Comparison of ENCODE assay signal across 8 cellular contexts in genomic region chr17:63827002-63827800, GRCh38. TPM values are rescaled to one million over a fixed set of nuclear protein-coding genes. Genes with fewer than 3 reads are reported as not detected.
DNase-seq lines count a peak whose midpoint lies in the region; ATAC-seq and TF ChIP-seq lines count a peak whose summit lies in the region.

A gene with protein sequence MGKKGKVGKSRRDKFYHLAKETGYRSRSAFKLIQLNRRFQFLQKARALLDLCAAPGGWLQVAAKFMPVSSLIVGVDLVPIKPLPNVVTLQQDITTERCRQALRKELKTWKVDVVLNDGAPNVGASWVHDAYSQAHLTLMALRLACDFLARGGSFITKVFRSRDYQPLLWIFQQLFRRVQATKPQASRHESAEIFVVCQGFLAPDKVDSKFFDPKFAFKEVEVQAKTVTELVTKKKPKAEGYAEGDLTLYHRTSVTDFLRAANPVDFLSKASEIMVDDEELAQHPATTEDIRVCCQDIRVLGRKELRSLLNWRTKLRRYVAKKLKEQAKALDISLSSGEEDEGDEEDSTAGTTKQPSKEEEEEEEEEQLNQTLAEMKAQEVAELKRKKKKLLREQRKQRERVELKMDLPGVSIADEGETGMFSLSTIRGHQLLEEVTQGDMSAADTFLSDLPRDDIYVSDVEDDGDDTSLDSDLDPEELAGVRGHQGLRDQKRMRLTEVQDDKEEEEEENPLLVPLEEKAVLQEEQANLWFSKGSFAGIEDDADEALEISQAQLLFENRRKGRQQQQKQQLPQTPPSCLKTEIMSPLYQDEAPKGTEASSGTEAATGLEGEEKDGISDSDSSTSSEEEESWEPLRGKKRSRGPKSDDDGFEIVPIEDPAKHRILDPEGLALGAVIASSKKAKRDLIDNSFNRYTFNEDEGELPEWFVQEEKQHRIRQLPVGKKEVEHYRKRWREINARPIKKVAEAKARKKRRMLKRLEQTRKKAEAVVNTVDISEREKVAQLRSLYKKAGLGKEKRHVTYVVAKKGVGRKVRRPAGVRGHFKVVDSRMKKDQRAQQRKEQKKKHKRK (minus strand): TSS chr17:63827663. CDS start chr17:63826902, 761 bp downstream.
Gene PSMC5 (plus strand): TSS chr17:63827431. CDS start chr17:63827491, 60 bp downstream.

- H3K4me1 ChIP-seq in left ventricle myocardium inferior, result peaks cover 54% of the 10 kb centered on the region

- peaks cover 16% of the 10 kb centered on the region for H3K4me1 Mint-ChIP-seq in progenitor cell of endocrine pancreas (ENCODE audit: low read depth)

- no peaks in the 10 kb centered on the region for H3K9me3 Mint-ChIP-seq in progenitor cell of endocrine pancreas (ENCODE audit: low read depth)

- no peaks in the 10 kb centered on the region for H3K9me3 ChIP-seq in left ventricle myocardium inferior (replicated peaks)

- H3K36me3 ChIP-seq in left ventricle myocardium inferior, result peaks cover 70% of the 10 kb centered on the region

- DNase-seq in GM13976 (ENCODE audit: low spot score) (peak; percentile 93), NCI-H146 (lab: John Stamatoyannopoulos, UW) (peak; percentile 94), T-helper 1 cell (peak; percentile 92 to 96 (median 95)), amniotic epithelial cell (ENCODE audit: low read depth) (peak; percentile 94), left ventricle myocardium inferior (peak; percentile 95), progenitor cell of endocrine pancreas (ENCODE audit: low spot score, unreplicated experiment) (peak; percentile 75), ureter (ENCODE audit: low spot score) (peak; percentile 95)

- TF ChIP-seq CTCF in GM13976 (IDR thresholded peaks at IDR 0.05; ENCODE audit: borderline replicate concordance, control extremely low read depth, extremely low read depth, insufficient read depth, missing control alignments) (peak; percentile 73), left ventricle myocardium inferior (IDR thresholded peaks at IDR 0.05; ENCODE audit: borderline replicate concordance) (peak; percentile 56), progenitor cell of endocrine pancreas (IDR thresholded peaks at IDR 0.05; ENCODE audit: unreplicated experiment) (peak; percentile 68)

- peak within 1 kb of the TSS; percentile 98 for H3K27ac ChIP-seq in left ventricle myocardium inferior (replicated peaks)

- peak within 1 kb of the TSS; percentile 100 for H3K27ac Mint-ChIP-seq in progenitor cell of endocrine pancreas

- H3K27me3 Mint-ChIP-seq in progenitor cell of endocrine pancreas, result no peaks in the 10 kb centered on the region

- in situ Hi-C loops in GM13976 (cut with MboI; ENCODE audit: low sequenced_read_pairs, unreplicated experiment), result no loop called here

- intact Hi-C loops in left ventricle myocardium inferior (cut with micrococcal nuclease), result no loop called here

- peaks cover 34% of the 10 kb centered on the region for H3K36me3 Mint-ChIP-seq in progenitor cell of endocrine pancreas (ENCODE audit: insufficient read depth)

- peak within 1 kb of the TSS; percentile 98 for H3K4me3 ChIP-seq in left ventricle myocardium inferior

- H3K27me3 ChIP-seq in left ventricle myocardium inferior (ENCODE audit: low read depth), result no peaks in the 10 kb centered on the region

- H3K4me3 Mint-ChIP-seq in progenitor cell of endocrine pancreas (ENCODE audit: low read depth), result peak within 1 kb of the TSS; percentile 97

- ATAC-seq in HG02870 (IDR thresholded peaks at IDR 0.05; ENCODE audit: unreplicated experiment), result peak; percentile 80

RNA-seq across cellular contexts. Expression of the first gene that starts in this region (rescaled TPM):
- total RNA-seq in left ventricle myocardium inferior (36.7 TPM), progenitor cell of endocrine pancreas (46.5 and 49.0 TPM in 2 replicates), ureter (56.7 TPM)

RNA-seq across cellular contexts. Expression of gene PSMC5, which starts in this region (rescaled TPM):
- total RNA-seq in left ventricle myocardium inferior (115 TPM), progenitor cell of endocrine pancreas (101 and 109 TPM in 2 replicates), ureter (121 TPM)

Comparison
In these comparisons a context has a peak if more than half of its experiments do, and no peak if none do; other contexts are left out.
1. Peak in every context shown above with its lines: DNase-seq, ATAC-seq, H3K4me3 ChIP-seq and H3K27ac ChIP-seq.